Comparison of ENCODE assay signal across 1 cellular context in genomic region chr14:71108398-71109114, GRCh38.
TF ChIP-seq lines count a peak whose summit lies in the region.

No MANE protein-coding gene starts in this region.

TF ChIP-seq in IMR-90, 13 proteins besides CTCF, POLR2A, EP300 and RAD21:
- TF ChIP-seq MXI1 (IDR thresholded peaks at IDR 0.05; ENCODE audit: borderline replicate concordance, low read depth, low read length), result no peak
- TF ChIP-seq CEBPB (IDR thresholded peaks at IDR 0.05; ENCODE audit: low read depth, low read length), result 0 out of 2 replicates have a peak, but pooled peaks have one; percentile 5
